12 cellular contexts compared by ENCODE assay signal in the genomic region with DNA sequence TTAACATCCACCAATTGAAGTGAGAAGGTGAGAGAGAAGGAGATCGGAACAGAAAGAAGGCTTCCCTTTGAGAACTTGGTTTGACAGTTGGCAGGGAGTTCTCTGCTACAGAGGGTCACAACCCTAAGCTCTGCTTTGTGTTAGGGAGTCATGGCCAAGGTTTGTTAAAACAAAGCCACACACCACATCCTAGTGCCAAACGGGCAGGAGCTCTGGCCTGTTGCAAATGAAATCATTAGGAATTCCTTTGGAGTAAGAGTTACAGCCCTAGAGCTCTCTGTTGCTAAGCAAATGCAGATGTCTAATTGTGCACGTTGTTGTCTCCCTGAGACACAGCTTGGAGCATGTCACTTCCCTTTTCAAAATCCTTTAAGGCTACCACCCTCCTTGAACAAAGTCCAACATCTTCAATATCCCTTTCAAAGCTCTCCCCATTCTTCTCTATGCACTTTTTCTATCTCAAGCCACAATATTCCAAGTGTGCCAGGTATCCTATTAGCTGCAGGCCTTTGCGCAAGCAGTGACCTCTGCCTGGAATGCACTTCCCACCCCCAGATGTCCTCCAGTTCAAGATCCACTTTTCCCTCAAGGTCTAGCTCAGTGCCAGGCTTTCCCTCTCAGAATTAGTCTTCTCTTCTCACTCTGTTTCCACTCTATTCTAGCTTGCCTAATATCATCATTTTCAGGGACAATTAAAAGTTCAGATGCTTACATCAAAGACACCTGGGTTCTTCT.
A peak's percentile ranks its signal among the peaks of the same experiment; 100 is the strongest.
DNase-seq lines count a peak whose midpoint lies in the region; ATAC-seq and TF ChIP-seq lines count a peak whose summit lies in the region.
"Had no signal": no experiment of that assay in that cellular context is flagged by ENCODE, and none has a peak within 500 bp of the region (broad histone marks: within the 10 kb centered on the region; RNA-seq: fewer than 3 reads in every experiment).

No MANE protein-coding gene starts in this region.

- no peak overlapping the region for H3K4me3 ChIP-seq in fibroblast of pulmonary artery (replicated peaks; ENCODE audit: low read depth, low read length)

- DNase-seq in AG09319 (ENCODE audit: extremely low read depth, low read depth) (peak; percentile 79), NCI-H69 (lab: John Stamatoyannopoulos, UW) (peak; percentile 12), fibroblast of pulmonary artery (ENCODE audit: low read depth) (peak; percentile 42), omental fat pad (ENCODE audit: low spot score) (no peak), SHP77 (lab: John Stamatoyannopoulos, UW) (no peak), GDM1 (lab: John Stamatoyannopoulos, UW) (no peak)
- DNase-seq in activated CD4-positive, alpha-beta T cell treated with anti-CD3 and anti-CD28 coated beads, Interleukin-2, amount 50 U/mL, for 4 hours, result no peak
- no peak for DNase-seq in activated CD4-positive, CD25-positive, alpha-beta regulatory T cell (lab: John Stamatoyannopoulos, UW)
- DNase-seq: activated CD4-positive, alpha-beta T cell treated with anti-CD3 and anti-CD28 coated beads, Interleukin-2, amount 10 ng/mL, durations not matched to agents 7 days and 5 days; stimulated activated CD8-positive, alpha-beta memory T cell treated with anti-CD3 and anti-CD28 coated beads, Interleukin-4, amount 100 ng/mL, for 48 hours; T-helper 17 cell had no signal

- peak; percentile 20 for ATAC-seq in omental fat pad (ENCODE audit: low FRiP score)
- ATAC-seq: esophagus mucosa, T-helper 17 cell had no signal

- TF ChIP-seq CTCF in AG09319 (IDR thresholded peaks at IDR 0.05; ENCODE audit: low read depth, low read length) (no peak), fibroblast of pulmonary artery (IDR thresholded peaks at IDR 0.05; ENCODE audit: low read length, missing control alignments) (no peak), omental fat pad (IDR thresholded peaks at IDR 0.05) (no peak)

Comparison
In these comparisons a context has a peak if more than half of its experiments do, and no peak if none do; other contexts are left out.
1. DNase-seq: peak in AG09319 (single experiment), NCI-H69 (single experiment) and fibroblast of pulmonary artery (single experiment); none in omental fat pad (single experiment), activated CD4-positive, alpha-beta T cell treated with anti-CD3 and anti-CD28 coated beads, Interleukin-2, amount 50 U/mL, for 4 hours (0 of 2), SHP77 (0 of 2), GDM1 (single experiment) and activated CD4-positive, CD25-positive, alpha-beta regulatory T cell (0 of 4).